ENCODE assay signal across 1 cellular context in genomic region chr9:122606587-122606986, GRCh38.
TF ChIP-seq lines count a peak whose summit lies in the region.

No MANE protein-coding gene starts in this region.

TF ChIP-seq in K562, 482 proteins besides CTCF, POLR2A, EP300 and RAD21:
- TF ChIP-seq, protein P1, sequence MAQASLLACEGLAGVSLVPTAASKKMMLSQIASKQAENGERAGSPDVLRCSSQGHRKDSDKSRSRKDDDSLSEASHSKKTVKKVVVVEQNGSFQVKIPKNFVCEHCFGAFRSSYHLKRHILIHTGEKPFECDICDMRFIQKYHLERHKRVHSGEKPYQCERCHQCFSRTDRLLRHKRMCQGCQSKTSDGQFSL (CRISPR knock-in tag; IDR thresholded peaks at IDR 0.05): no peak
- TF ChIP-seq, protein P1 (tag; IDR thresholded peaks at IDR 0.05): no peak
- no peak for TF ChIP-seq SIN3A (IDR thresholded peaks at IDR 0.05; ENCODE audit: borderline replicate concordance in 2 of 2, control insufficient read depth in 1 of 2, low read depth in 2 of 2, low read length in 2 of 2)
- peak; percentile 86 for TF ChIP-seq ZNF263 (CRISPR knock-in tag; IDR thresholded peaks at IDR 0.05; ENCODE audit: borderline replicate concordance)
